In the genomic region with DNA sequence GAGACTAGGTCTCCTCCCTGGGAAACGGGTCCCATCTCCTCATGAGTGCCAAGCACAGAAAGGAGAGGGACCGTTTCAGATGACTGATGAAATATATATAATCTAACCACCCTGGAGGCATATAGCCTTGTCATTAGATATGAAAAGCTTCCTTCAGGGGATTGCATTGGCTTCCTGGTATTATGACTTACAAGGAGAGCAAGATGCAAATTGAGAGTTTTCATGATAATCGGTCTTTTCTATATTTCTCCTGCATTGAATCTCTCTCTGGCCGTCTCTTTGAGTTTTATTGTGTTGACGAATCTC, we compare ENCODE assay signal across 2 cellular contexts.
TF ChIP-seq lines count a peak whose summit lies in the region.

No MANE protein-coding gene starts in this region.

TF ChIP-seq in GM12878, 131 proteins besides CTCF, POLR2A, EP300 and RAD21 (continued from another document):
- no peak for TF ChIP-seq TARDBP (IDR thresholded peaks at IDR 0.05; ENCODE audit: borderline replicate concordance)
- TF ChIP-seq, protein P1, sequence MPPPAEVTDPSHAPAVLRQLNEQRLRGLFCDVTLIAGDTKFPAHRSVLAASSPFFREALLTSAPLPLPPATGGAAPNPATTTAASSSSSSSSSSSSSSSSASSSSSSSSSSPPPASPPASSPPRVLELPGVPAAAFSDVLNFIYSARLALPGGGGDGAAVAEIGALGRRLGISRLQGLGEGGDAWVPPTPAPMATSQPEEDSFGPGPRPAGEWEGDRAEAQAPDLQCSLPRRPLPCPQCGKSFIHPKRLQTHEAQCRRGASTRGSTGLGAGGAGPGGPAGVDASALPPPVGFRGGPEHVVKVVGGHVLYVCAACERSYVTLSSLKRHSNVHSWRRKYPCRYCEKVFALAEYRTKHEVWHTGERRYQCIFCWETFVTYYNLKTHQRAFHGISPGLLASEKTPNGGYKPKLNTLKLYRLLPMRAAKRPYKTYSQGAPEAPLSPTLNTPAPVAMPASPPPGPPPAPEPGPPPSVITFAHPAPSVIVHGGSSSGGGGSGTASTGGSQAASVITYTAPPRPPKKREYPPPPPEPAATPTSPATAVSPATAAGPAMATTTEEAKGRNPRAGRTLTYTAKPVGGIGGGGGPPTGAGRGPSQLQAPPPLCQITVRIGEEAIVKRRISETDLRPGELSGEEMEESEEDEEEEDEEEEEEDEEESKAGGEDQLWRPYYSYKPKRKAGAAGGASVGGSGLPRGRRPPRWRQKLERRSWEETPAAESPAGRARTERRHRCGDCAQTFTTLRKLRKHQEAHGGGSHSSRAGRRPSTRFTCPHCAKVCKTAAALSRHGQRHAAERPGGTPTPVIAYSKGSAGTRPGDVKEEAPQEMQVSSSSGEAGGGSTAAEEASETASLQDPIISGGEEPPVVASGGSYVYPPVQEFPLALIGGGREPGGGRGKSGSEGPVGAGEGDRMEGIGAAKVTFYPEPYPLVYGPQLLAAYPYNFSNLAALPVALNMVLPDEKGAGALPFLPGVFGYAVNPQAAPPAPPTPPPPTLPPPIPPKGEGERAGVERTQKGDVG (CRISPR knock-in tag; IDR thresholded peaks at IDR 0.05): no peak
- TF ChIP-seq, protein P2, sequence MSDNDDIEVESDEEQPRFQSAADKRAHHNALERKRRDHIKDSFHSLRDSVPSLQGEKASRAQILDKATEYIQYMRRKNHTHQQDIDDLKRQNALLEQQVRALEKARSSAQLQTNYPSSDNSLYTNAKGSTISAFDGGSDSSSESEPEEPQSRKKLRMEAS (IDR thresholded peaks at IDR 0.05; ENCODE audit: low read depth, low read length): no peak
- no peak for TF ChIP-seq SIX5 (IDR thresholded peaks at IDR 0.05; ENCODE audit: low read depth, low read length, severe bottlenecking)
- TF ChIP-seq TCF12 (IDR thresholded peaks at IDR 0.05; ENCODE audit: low read depth, low read length): no peak
- TF ChIP-seq, protein P3, sequence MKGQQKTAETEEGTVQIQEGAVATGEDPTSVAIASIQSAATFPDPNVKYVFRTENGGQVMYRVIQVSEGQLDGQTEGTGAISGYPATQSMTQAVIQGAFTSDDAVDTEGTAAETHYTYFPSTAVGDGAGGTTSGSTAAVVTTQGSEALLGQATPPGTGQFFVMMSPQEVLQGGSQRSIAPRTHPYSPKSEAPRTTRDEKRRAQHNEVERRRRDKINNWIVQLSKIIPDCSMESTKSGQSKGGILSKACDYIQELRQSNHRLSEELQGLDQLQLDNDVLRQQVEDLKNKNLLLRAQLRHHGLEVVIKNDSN (IDR thresholded peaks at IDR 0.05; ENCODE audit: borderline replicate concordance, extremely low read length, insufficient read depth, low read depth, low read length): no peak
- TF ChIP-seq SMARCA5 (IDR thresholded peaks at IDR 0.05): no peak
- TF ChIP-seq FOS (IDR thresholded peaks at IDR 0.05; ENCODE audit: borderline replicate concordance, extremely low read depth, insufficient read length): no peak
- TF ChIP-seq WRNIP1 (IDR thresholded peaks at IDR 0.05; ENCODE audit: borderline replicate concordance, low read depth, low read length): no peak
- no peak for TF ChIP-seq PAX5 (IDR thresholded peaks at IDR 0.05; ENCODE audit: borderline replicate concordance, low read depth, low read length)
- TF ChIP-seq FOXK2 (IDR thresholded peaks at IDR 0.05): no peak

TF ChIP-seq in neural cell, 6 proteins besides CTCF, POLR2A, EP300 and RAD21:
- TF ChIP-seq POLR2AphosphoS5 (IDR thresholded peaks at IDR 0.05) (no peak), TAF1 (IDR thresholded peaks at IDR 0.05; ENCODE audit: low read depth) (no peak), SMC3 (conservative IDR thresholded peaks at IDR 0.05; ENCODE audit: poor library complexity) (no peak), MXI1 (conservative IDR thresholded peaks at IDR 0.05; ENCODE audit: poor library complexity, severe bottlenecking) (no peak)
- TF ChIP-seq, protein P4, sequence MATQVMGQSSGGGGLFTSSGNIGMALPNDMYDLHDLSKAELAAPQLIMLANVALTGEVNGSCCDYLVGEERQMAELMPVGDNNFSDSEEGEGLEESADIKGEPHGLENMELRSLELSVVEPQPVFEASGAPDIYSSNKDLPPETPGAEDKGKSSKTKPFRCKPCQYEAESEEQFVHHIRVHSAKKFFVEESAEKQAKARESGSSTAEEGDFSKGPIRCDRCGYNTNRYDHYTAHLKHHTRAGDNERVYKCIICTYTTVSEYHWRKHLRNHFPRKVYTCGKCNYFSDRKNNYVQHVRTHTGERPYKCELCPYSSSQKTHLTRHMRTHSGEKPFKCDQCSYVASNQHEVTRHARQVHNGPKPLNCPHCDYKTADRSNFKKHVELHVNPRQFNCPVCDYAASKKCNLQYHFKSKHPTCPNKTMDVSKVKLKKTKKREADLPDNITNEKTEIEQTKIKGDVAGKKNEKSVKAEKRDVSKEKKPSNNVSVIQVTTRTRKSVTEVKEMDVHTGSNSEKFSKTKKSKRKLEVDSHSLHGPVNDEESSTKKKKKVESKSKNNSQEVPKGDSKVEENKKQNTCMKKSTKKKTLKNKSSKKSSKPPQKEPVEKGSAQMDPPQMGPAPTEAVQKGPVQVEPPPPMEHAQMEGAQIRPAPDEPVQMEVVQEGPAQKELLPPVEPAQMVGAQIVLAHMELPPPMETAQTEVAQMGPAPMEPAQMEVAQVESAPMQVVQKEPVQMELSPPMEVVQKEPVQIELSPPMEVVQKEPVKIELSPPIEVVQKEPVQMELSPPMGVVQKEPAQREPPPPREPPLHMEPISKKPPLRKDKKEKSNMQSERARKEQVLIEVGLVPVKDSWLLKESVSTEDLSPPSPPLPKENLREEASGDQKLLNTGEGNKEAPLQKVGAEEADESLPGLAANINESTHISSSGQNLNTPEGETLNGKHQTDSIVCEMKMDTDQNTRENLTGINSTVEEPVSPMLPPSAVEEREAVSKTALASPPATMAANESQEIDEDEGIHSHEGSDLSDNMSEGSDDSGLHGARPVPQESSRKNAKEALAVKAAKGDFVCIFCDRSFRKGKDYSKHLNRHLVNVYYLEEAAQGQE (IDR thresholded peaks at IDR 0.05; ENCODE audit: borderline replicate concordance): no peak
TF ChIP-seq in neural cell: peak in this region for 0.
